In the genomic region with DNA sequence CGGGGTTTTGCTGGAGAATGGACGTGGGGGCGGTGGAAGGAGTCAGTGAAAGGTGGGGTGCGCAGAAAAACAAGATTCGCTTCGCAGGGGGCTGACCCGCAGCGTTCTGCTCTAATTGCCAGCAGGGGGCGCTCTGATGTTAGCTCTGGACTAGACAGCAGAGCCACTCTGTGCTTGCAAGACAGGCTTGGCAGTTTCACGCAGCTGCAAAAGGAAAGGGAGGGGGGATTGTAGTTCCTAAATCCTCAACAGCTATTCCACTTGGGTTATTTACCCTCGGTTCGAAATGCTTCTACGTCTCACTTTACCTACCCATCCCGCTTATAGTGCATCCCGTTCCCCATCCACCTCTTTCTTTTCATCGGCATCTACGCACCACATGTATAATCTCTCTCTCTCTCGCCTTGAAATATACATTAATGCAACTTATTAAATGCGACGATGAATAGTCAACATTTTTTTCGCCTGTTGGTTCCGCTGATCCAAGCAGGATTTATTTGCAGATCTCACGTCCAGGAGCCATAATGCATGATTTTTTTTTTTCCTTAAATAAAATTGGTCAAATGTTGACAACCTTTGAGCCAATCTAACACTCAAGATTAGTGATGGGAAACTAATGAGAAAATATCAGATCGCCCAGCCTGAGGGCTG, we compare ENCODE assay signal across 8 cellular contexts.
DNase-seq lines count a peak whose midpoint lies in the region; ATAC-seq and TF ChIP-seq lines count a peak whose summit lies in the region.

No MANE protein-coding gene starts in this region.

- H3K4me3 Mint-ChIP-seq in activated naive CD8-positive, alpha-beta T cell treated with anti-CD3 and anti-CD28 coated beads, Interleukin-2, amount 50 U/mL, for 24 hours, result no peak overlapping the region

- H3K36me3 Mint-ChIP-seq in activated naive CD8-positive, alpha-beta T cell treated with anti-CD3 and anti-CD28 coated beads, Interleukin-2, amount 50 U/mL, for 24 hours (ENCODE audit: low read depth), result no peaks in the 10 kb centered on the region

- peak; percentile 52 for ATAC-seq in activated naive CD8-positive, alpha-beta T cell treated with anti-CD3 and anti-CD28 coated beads, Interleukin-2, amount 50 U/mL, for 24 hours
- ATAC-seq in heart left ventricle, result peak; percentile 86 to 91 (median 90)
- no peak for ATAC-seq in HG03135 (IDR thresholded peaks at IDR 0.05; ENCODE audit: unreplicated experiment)

- H3K9me3 Mint-ChIP-seq in activated naive CD8-positive, alpha-beta T cell treated with anti-CD3 and anti-CD28 coated beads, Interleukin-2, amount 50 U/mL, for 24 hours, result no peaks in the 10 kb centered on the region

- H3K27ac ChIP-seq in HEK293 (ENCODE audit: extremely low read depth, low read depth, low read length), result no peak overlapping the region
- H3K27ac ChIP-seq in SJSA1, result no peak overlapping the region
- peak overlapping the region in 1 of 12 donors; percentile 79 for H3K27ac ChIP-seq in heart left ventricle

- TF ChIP-seq CTCF in GM06990 (IDR thresholded peaks at IDR 0.05; ENCODE audit: insufficient read depth, low read length, poor library complexity, severe bottlenecking) (peak; percentile 80), HEK293 (tag by site-specific recombination; IDR thresholded peaks at IDR 0.05) (peak; percentile 68), heart left ventricle (IDR thresholded peaks at IDR 0.05) (peak; percentile 73 to 91 (median 82))

- H3K27me3 ChIP-seq in GM06990 (replicated peaks; ENCODE audit: control insufficient read depth, insufficient read depth, low read length), result peaks cover 7% of the 10 kb centered on the region
- peaks cover 40% of the 10 kb centered on the region for H3K27me3 ChIP-seq in SJSA1 (replicated peaks)
- peaks cover 0 to 94% (median 20%) of the 10 kb centered on the region in 9 donors for H3K27me3 ChIP-seq in heart left ventricle

- intact Hi-C loops in heart left ventricle (cut with DNase I), result loop anchor here in 9 of 10 donors (1.0 to 10.0 kb wide), 13 partner anchors 218 to 1369 kb away; a partner anchor contains a TSS
- intact Hi-C loops in posterior vena cava (cut with DNase I), result loop anchor here (1.0 to 10.0 kb wide), 3 partner anchors 221 to 248 kb away; a partner anchor contains a TSS

- no peaks in the 10 kb centered on the region for H3K4me1 ChIP-seq in HEK293 (ENCODE audit: control insufficient read depth, insufficient read depth, low read length)
- no peaks in the 10 kb centered on the region for H3K4me1 ChIP-seq in SJSA1 (replicated peaks)
- H3K4me1 ChIP-seq in heart left ventricle, result peaks cover 0 to 32% (median 3%) of the 10 kb centered on the region in 12 donors

- no peak overlapping the region for H3K27ac Mint-ChIP-seq in activated naive CD8-positive, alpha-beta T cell treated with anti-CD3 and anti-CD28 coated beads, Interleukin-2, amount 50 U/mL, for 24 hours

- peaks cover 93% of the 10 kb centered on the region for H3K27me3 Mint-ChIP-seq in activated naive CD8-positive, alpha-beta T cell treated with anti-CD3 and anti-CD28 coated beads, Interleukin-2, amount 50 U/mL, for 24 hours

- 9 to 11% (median 11%) methylated on average over 24 of the region's 24 CpGs for WGBS in heart left ventricle, 4 donors

- H3K9me3 ChIP-seq in HEK293 (ENCODE audit: control insufficient read depth, insufficient read depth, low read depth, low read length) (no peaks in the 10 kb centered on the region), SJSA1 (replicated peaks) (no peaks in the 10 kb centered on the region), heart left ventricle (no peaks in the 10 kb centered on the region)

- POLR2A ChIA-PET in HEK293 (lab: Yijun Ruan, JAX), result no interaction called here

- H3K4me1 Mint-ChIP-seq in activated naive CD8-positive, alpha-beta T cell treated with anti-CD3 and anti-CD28 coated beads, Interleukin-2, amount 50 U/mL, for 24 hours, result peaks cover 10% of the 10 kb centered on the region

- DNase-seq in GM06990 (ENCODE audit: extremely low read depth, insufficient read length) (peak; percentile 62), NCI-H1048 (lab: John Stamatoyannopoulos, UW) (peak; percentile 16), SJSA1 (ENCODE audit: low read depth in 1 of 2, low spot score in 2 of 2) (peak; percentile 45 to 84), heart left ventricle (peak; percentile 86 to 92 (median 89)), posterior vena cava (ENCODE audit: low spot score) (peak; percentile 94)
- DNase-seq in activated naive CD8-positive, alpha-beta T cell treated with anti-CD3 and anti-CD28 coated beads, Interleukin-2, amount 50 U/mL, for 24 hours, result peak; percentile 79

- no peaks in the 10 kb centered on the region for H3K36me3 ChIP-seq in GM06990 (ENCODE audit: control insufficient read depth, insufficient read depth, low read length)
- no peaks in the 10 kb centered on the region for H3K36me3 ChIP-seq in HEK293 (ENCODE audit: control insufficient read depth in 2 of 2, insufficient read depth in 1 of 2, low read length in 2 of 2)
- no peaks in the 10 kb centered on the region for H3K36me3 ChIP-seq in SJSA1
- no peaks in the 10 kb centered on the region for H3K36me3 ChIP-seq in heart left ventricle

- H3K4me3 ChIP-seq in GM06990 (replicated peaks; ENCODE audit: low read depth, low read length) (peak overlapping the region; percentile 35), HEK293 (ENCODE audit: low read depth, low read length) (no peak overlapping the region; the same call in 1 of the 2 replicates), SJSA1 (no peak overlapping the region), heart left ventricle (peak overlapping the region in 11 of 12 donors; percentile 10 to 56 (median 43))

- no peak for TF ChIP-seq POLR2A in heart left ventricle (IDR thresholded peaks at IDR 0.05)

- CTCF ChIA-PET in HEK293 (lab: Yijun Ruan, JAX), result interaction anchor here (0.6 to 1.9 kb wide), 12 partner anchors 14 to 1462 kb away, joined by 3 to 13 read pairs (median 4); no protein-coding TSS in a partner anchor

TF ChIP-seq in HEK293, 187 proteins besides CTCF, POLR2A, EP300 and RAD21 (continues in another document):
- TF ChIP-seq ZNF777 (tag by site-specific recombination; IDR thresholded peaks at IDR 0.05; ENCODE audit: borderline replicate concordance) (no peak), EGR2 (tag by site-specific recombination; IDR thresholded peaks at IDR 0.05; ENCODE audit: low read depth) (no peak), ZXDB (tag by site-specific recombination; IDR thresholded peaks at IDR 0.05) (0 out of 2 replicates have a peak, but pooled peaks have one; percentile 15), ZNF660 (tag by site-specific recombination; IDR thresholded peaks at IDR 0.05) (0 out of 2 replicates have a peak, but pooled peaks have one; percentile 47), GLIS1 (tag by site-specific recombination; IDR thresholded peaks at IDR 0.05) (peak; percentile 39; the same call in 1 of the 2 replicates), KLF9 (tag by site-specific recombination; IDR thresholded peaks at IDR 0.05; ENCODE audit: low read depth) (no peak), ZNF610 (tag by site-specific recombination; IDR thresholded peaks at IDR 0.05; ENCODE audit: borderline replicate concordance) (no peak), ZNF830 (tag by site-specific recombination; IDR thresholded peaks at IDR 0.05; ENCODE audit: low read depth) (no peak), SCRT1 (tag by site-specific recombination; IDR thresholded peaks at IDR 0.05; ENCODE audit: borderline replicate concordance) (no peak), SETDB1 (IDR thresholded peaks at IDR 0.05; ENCODE audit: insufficient read length, low read length) (no peak)
- TF ChIP-seq, protein P1, sequence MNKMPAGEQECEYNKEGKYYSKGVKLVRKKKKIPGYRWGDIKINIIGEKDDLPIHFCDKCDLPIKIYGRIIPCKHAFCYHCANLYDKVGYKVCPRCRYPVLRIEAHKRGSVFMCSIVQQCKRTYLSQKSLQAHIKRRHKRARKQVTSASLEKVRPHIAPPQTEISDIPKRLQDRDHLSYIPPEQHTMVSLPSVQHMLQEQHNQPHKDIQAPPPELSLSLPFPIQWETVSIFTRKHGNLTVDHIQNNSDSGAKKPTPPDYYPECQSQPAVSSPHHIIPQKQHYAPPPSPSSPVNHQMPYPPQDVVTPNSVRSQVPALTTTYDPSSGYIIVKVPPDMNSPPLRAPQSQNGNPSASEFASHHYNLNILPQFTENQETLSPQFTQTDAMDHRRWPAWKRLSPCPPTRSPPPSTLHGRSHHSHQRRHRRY (tag by site-specific recombination; IDR thresholded peaks at IDR 0.05), result no peak
- TF ChIP-seq, protein P2, sequence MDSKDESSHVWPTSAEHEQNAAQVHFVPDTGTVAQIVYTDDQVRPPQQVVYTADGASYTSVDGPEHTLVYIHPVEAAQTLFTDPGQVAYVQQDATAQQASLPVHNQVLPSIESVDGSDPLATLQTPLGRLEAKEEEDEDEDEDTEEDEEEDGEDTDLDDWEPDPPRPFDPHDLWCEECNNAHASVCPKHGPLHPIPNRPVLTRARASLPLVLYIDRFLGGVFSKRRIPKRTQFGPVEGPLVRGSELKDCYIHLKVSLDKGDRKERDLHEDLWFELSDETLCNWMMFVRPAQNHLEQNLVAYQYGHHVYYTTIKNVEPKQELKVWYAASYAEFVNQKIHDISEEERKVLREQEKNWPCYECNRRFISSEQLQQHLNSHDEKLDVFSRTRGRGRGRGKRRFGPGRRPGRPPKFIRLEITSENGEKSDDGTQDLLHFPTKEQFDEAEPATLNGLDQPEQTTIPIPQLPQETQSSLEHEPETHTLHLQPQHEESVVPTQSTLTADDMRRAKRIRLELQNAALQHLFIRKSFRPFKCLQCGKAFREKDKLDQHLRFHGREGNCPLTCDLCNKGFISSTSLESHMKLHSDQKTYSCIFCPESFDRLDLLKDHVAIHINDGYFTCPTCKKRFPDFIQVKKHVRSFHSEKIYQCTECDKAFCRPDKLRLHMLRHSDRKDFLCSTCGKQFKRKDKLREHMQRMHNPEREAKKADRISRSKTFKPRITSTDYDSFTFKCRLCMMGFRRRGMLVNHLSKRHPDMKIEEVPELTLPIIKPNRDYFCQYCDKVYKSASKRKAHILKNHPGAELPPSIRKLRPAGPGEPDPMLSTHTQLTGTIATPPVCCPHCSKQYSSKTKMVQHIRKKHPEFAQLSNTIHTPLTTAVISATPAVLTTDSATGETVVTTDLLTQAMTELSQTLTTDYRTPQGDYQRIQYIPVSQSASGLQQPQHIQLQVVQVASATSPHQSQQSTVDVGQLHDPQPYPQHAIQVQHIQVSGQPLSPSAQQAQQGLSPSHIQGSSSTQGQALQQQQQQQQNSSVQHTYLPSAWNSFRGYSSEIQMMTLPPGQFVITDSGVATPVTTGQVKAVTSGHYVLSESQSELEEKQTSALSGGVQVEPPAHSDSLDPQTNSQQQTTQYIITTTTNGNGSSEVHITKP (tag by site-specific recombination; IDR thresholded peaks at IDR 0.05), result no peak; the same call in 1 of the 2 replicates

Comparison
In these comparisons a context has a peak if more than half of its experiments do, and no peak if none do; other contexts are left out.
1. DNase-seq: peak in every context shown above with its lines; median percentile 94 in posterior vena cava; 89 in heart left ventricle; 79 in activated naive CD8-positive, alpha-beta T cell treated with anti-CD3 and anti-CD28 coated beads, Interleukin-2, amount 50 U/mL, for 24 hours; 64 in SJSA1; 62 in GM06990; 16 in NCI-H1048.
2. H3K4me3 ChIP-seq: peak in GM06990 (single experiment) and heart left ventricle (11 of 12); none in HEK293 (single experiment) and SJSA1 (single experiment).
3. Peak in every context shown above with its lines, with median percentiles within 50 percentile points of each other: CTCF ChIP-seq.